In the genomic region with DNA sequence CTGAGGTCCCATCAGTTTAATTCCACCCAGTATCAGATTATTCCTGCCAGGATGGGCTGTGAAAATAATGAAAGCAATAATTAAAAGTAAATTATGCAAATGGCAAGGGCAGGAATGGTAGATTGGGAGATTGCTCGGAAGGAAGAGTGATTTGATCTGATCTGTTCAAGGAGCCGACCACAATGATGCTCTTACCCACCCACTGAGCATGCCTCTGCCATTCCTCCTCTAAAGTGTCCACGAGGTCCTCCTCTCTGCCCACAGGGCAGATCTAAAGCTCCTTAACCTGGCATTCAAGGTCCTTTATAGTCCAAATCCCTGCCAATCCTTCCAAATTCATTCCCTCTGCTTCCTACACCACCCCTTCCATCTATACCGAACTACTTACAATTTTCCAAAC, we compare ENCODE assay signal across 21 cellular contexts.
A peak's percentile ranks its signal among the peaks of the same experiment; 100 is the strongest.
DNase-seq lines count a peak whose midpoint lies in the region; ATAC-seq and TF ChIP-seq lines count a peak whose summit lies in the region.
"Had no signal": no experiment of that assay in that cellular context is flagged by ENCODE, and none has a peak within 500 bp of the region (broad histone marks: within the 10 kb centered on the region; RNA-seq: fewer than 3 reads in every experiment).

No MANE protein-coding gene starts in this region.

- H2AFZ ChIP-seq in Karpas-422 (ENCODE audit: low read length) (no peak overlapping the region), SU-DHL-6 (ENCODE audit: low read depth, low read length, severe bottlenecking) (no peak overlapping the region)

- ATAC-seq in memory B cell (ENCODE audit: low read depth) (no peak), HG03378 (IDR thresholded peaks at IDR 0.05; ENCODE audit: unreplicated experiment) (no peak), GM19328 (IDR thresholded peaks at IDR 0.05; ENCODE audit: unreplicated experiment) (no peak), HG02623 (IDR thresholded peaks at IDR 0.05; ENCODE audit: unreplicated experiment) (no peak), HG02852 (IDR thresholded peaks at IDR 0.05; ENCODE audit: unreplicated experiment) (no peak)
- ATAC-seq: mucosa of descending colon had no signal

- no peak overlapping the region for H3K4me3 Mint-ChIP-seq in memory B cell
- H3K4me3 Mint-ChIP-seq: dendritic cell treated with granulocyte-macrophage colony-stimulating factor and Interleukin-4, amounts not matched to agents 40 ng/mL and 50 ng/mL, for 4 days; immature natural killer cell had no signal

- H3K27me3 ChIP-seq in BLaER1 (no peaks in the 10 kb centered on the region), Karpas-422 (ENCODE audit: low read length) (no peaks in the 10 kb centered on the region), SU-DHL-6 (ENCODE audit: low read length) (no peaks in the 10 kb centered on the region)

- H3F3A ChIP-seq in SU-DHL-6 (ENCODE audit: insufficient read depth), result peaks cover 38% of the 10 kb centered on the region

- H3K27ac ChIP-seq in BLaER1 (peak overlapping the region; percentile 59; the same call in 1 of the 2 replicates), Karpas-422 (ENCODE audit: low read length) (peak overlapping the region; percentile 100), SU-DHL-6 (ENCODE audit: low read depth, low read length) (peak overlapping the region; percentile 96)
- H3K27ac ChIP-seq: C4-2B, prostate gland had no signal

- DNase-seq in Karpas-422 (no peak), memory B cell (ENCODE audit: low spot score in 2 of 2) (no peak)
- DNase-seq: activated CD4-positive, CD25-positive, alpha-beta regulatory T cell; activated T-cell treated with anti-CD3 and anti-CD28 coated beads, Interleukin-2, amount 50 U/mL, for 1 hour; immature natural killer cell; mucosa of descending colon; NCI-H1417 treated with DMSO at 0.1 percent for 48 hours; NCI-H510A; NK-92 treated with Interleukin-12 subunit alpha and Interleukin-12 subunit beta, amount 100 ng/mL, for 24 hours; RPMI8226; stimulated activated CD4-positive, alpha-beta T cell treated with anti-CD3 and anti-CD28 coated beads, Interleukin-1b, Interleukin-23, amount 100 ng/mL, for 48 hours; T-helper 9 cell had no signal

- no peak for TF ChIP-seq CTCF in SU-DHL-6 (IDR thresholded peaks at IDR 0.05; ENCODE audit: insufficient read depth, low read length, poor library complexity, severe bottlenecking)

- H3K79me2 ChIP-seq in Karpas-422 (ENCODE audit: low read length) (no peaks in the 10 kb centered on the region), SU-DHL-6 (ENCODE audit: insufficient read depth, low read length) (no peaks in the 10 kb centered on the region)

- H3K4me3 ChIP-seq in BLaER1, result no peak overlapping the region
- peak overlapping the region; percentile 53 for H3K4me3 ChIP-seq in Karpas-422 (ENCODE audit: low read length)
- H3K4me3 ChIP-seq in SU-DHL-6 (ENCODE audit: insufficient read depth, low read length, poor library complexity, severe bottlenecking), result peak overlapping the region; percentile 15
- H3K4me3 ChIP-seq: mucosa of descending colon, prostate gland had no signal

- peaks cover 4% of the 10 kb centered on the region for H3K36me3 Mint-ChIP-seq in memory B cell

- no peaks in the 10 kb centered on the region for H3K9me3 ChIP-seq in BLaER1
- H3K9me3 ChIP-seq in Karpas-422 (ENCODE audit: low read length), result no peaks in the 10 kb centered on the region
- H3K9me3 ChIP-seq in SU-DHL-6 (ENCODE audit: insufficient read depth, low read length), result no peaks in the 10 kb centered on the region
- H3K9me3 ChIP-seq: mucosa of descending colon, prostate gland had no signal

- no peaks in the 10 kb centered on the region for H3K36me3 ChIP-seq in BLaER1
- H3K36me3 ChIP-seq in Karpas-422 (ENCODE audit: insufficient read depth, low read length), result no peaks in the 10 kb centered on the region
- H3K36me3 ChIP-seq in SU-DHL-6 (ENCODE audit: low read length), result no peaks in the 10 kb centered on the region
- H3K36me3 ChIP-seq: prostate gland had no signal

- H3K4me1 ChIP-seq in BLaER1 (peaks cover 84% of the 10 kb centered on the region), Karpas-422 (ENCODE audit: low read length) (peaks cover 78% of the 10 kb centered on the region)
- H3K4me1 ChIP-seq: prostate gland had no signal

- no peaks in the 10 kb centered on the region for H3K9me2 ChIP-seq in Karpas-422 (replicated peaks; ENCODE audit: insufficient read depth, low read length)
- H3K9me2 ChIP-seq in SU-DHL-6 (replicated peaks; ENCODE audit: insufficient read depth, low read length), result no peaks in the 10 kb centered on the region

- H3K9ac ChIP-seq in BLaER1 (no peak overlapping the region), Karpas-422 (ENCODE audit: low read length) (peak overlapping the region; percentile 71), SU-DHL-6 (ENCODE audit: low read length) (peak overlapping the region; percentile 12; the same call in 1 of the 2 replicates)

- peak overlapping the region; percentile 6 for H3K27ac Mint-ChIP-seq in memory B cell
- H3K27ac Mint-ChIP-seq: dendritic cell treated with granulocyte-macrophage colony-stimulating factor and Interleukin-4, amounts not matched to agents 40 ng/mL and 50 ng/mL, for 4 days; immature natural killer cell had no signal

- H3K4me1 Mint-ChIP-seq in memory B cell, result peaks cover 35% of the 10 kb centered on the region
- H3K4me1 Mint-ChIP-seq: immature natural killer cell had no signal

- H3K27me3 Mint-ChIP-seq in memory B cell, result no peaks in the 10 kb centered on the region
- H3K27me3 Mint-ChIP-seq: dendritic cell treated with granulocyte-macrophage colony-stimulating factor and Interleukin-4, amounts not matched to agents 40 ng/mL and 50 ng/mL, for 4 days had no signal

- H4K20me1 ChIP-seq in BLaER1 (no peaks in the 10 kb centered on the region), Karpas-422 (ENCODE audit: insufficient read depth, low read depth, low read length) (no peaks in the 10 kb centered on the region), SU-DHL-6 (ENCODE audit: low read depth, low read length) (no peaks in the 10 kb centered on the region)

- H3K4me2 ChIP-seq in BLaER1 (peak overlapping the region; percentile 70), Karpas-422 (ENCODE audit: low read depth, low read length, poor library complexity, severe bottlenecking) (peak overlapping the region; percentile 61), SU-DHL-6 (ENCODE audit: low read depth, low read length, poor library complexity, severe bottlenecking) (peak overlapping the region; percentile 75)

- no peaks in the 10 kb centered on the region for H3K9me3 Mint-ChIP-seq in memory B cell
- H3K9me3 Mint-ChIP-seq: dendritic cell treated with granulocyte-macrophage colony-stimulating factor and Interleukin-4, amounts not matched to agents 40 ng/mL and 50 ng/mL, for 4 days; immature natural killer cell had no signal
